19 cellular contexts compared by ENCODE assay signal in genomic region chr4:29549308-29549707, GRCh38.
"Had no signal": no experiment of that assay in that cellular context is flagged by ENCODE, and none has a peak within 500 bp of the region (broad histone marks: within the 10 kb centered on the region; RNA-seq: fewer than 3 reads in every experiment).

No MANE protein-coding gene starts in this region.

- DNase-seq: activated CD4-positive, alpha-beta T cell treated with anti-CD3 and anti-CD28 coated beads, Interleukin-2, amount 50 U/mL, for 4 hours; activated naive CD4-positive, alpha-beta T cell; activated naive CD8-positive, alpha-beta T cell treated with anti-CD3 and anti-CD28 coated beads, Interleukin-2, amount 50 U/mL, for 24 hours; activated T-cell treated with anti-CD3 and anti-CD28 coated beads for 4 hours; erythroblast; gastrocnemius medialis; heart left ventricle; left colon; nephron progenitor cell; right lobe of liver; spleen; stomach; upper lobe of right lung had no signal

- H3K4me3 ChIP-seq: gastrocnemius medialis, heart left ventricle, lung, right lobe of liver, spleen, stomach, thoracic aorta, upper lobe of right lung had no signal

- H3K4me1 Mint-ChIP-seq: activated naive CD8-positive, alpha-beta T cell treated with anti-CD3 and anti-CD28 coated beads, Interleukin-2, amount 50 U/mL, for 24 hours had no signal

- H3K27ac ChIP-seq: gastrocnemius medialis, heart left ventricle, right lobe of liver, spleen, stomach, thoracic aorta, upper lobe of right lung had no signal

- H3K4me3 Mint-ChIP-seq: activated naive CD8-positive, alpha-beta T cell treated with anti-CD3 and anti-CD28 coated beads, Interleukin-2, amount 50 U/mL, for 24 hours; mesothelial cell of epicardium; nephron progenitor cell had no signal

- H3K27me3 Mint-ChIP-seq: activated naive CD8-positive, alpha-beta T cell treated with anti-CD3 and anti-CD28 coated beads, Interleukin-2, amount 50 U/mL, for 24 hours had no signal

- H3K4me1 ChIP-seq: gastrocnemius medialis, heart left ventricle, right lobe of liver, spleen, stomach, upper lobe of right lung had no signal

- H3K9me3 ChIP-seq: gastrocnemius medialis, heart left ventricle, right lobe of liver, stomach, thoracic aorta, upper lobe of right lung had no signal

- H3K36me3 Mint-ChIP-seq: mesothelial cell of epicardium had no signal

- ATAC-seq: activated CD4-positive, CD25-positive, alpha-beta regulatory T cell treated with anti-CD3 and anti-CD28 coated beads, Interleukin-2, amount 50 U/mL, for 24 hours; activated naive CD8-positive, alpha-beta T cell treated with anti-CD3 and anti-CD28 coated beads, Interleukin-2, amount 50 U/mL, for 24 hours; gastrocnemius medialis; heart left ventricle; left colon; right lobe of liver; upper lobe of right lung had no signal

- H3K27ac Mint-ChIP-seq: activated naive CD8-positive, alpha-beta T cell treated with anti-CD3 and anti-CD28 coated beads, Interleukin-2, amount 50 U/mL, for 24 hours; mesothelial cell of epicardium; nephron progenitor cell had no signal

- H3K36me3 ChIP-seq: gastrocnemius medialis, heart left ventricle, right lobe of liver, spleen, stomach, thoracic aorta, upper lobe of right lung had no signal

- H3K27me3 ChIP-seq: gastrocnemius medialis, heart left ventricle, right lobe of liver, spleen, stomach, upper lobe of right lung had no signal

- FAIRE-seq: astrocyte, islet of Langerhans had no signal
